9 cellular contexts compared by ENCODE assay signal in genomic region chr6:148758492-148758891, GRCh38. TPM values are rescaled to one million over a fixed set of nuclear protein-coding genes. Genes with fewer than 3 reads are reported as not detected.
DNase-seq lines count a peak whose midpoint lies in the region; ATAC-seq and TF ChIP-seq lines count a peak whose summit lies in the region.
"Had no signal": no experiment of that assay in that cellular context is flagged by ENCODE, and none has a peak within 500 bp of the region (broad histone marks: within the 10 kb centered on the region; RNA-seq: fewer than 3 reads in every experiment).

No MANE protein-coding gene starts in this region.

- TF ChIP-seq CTCF in DOHH2 (IDR thresholded peaks at IDR 0.05; ENCODE audit: low read depth, low read length, poor library complexity, severe bottlenecking) = no peak

- CTCF ChIA-PET in activated CD4-positive, alpha-beta memory T cell treated with anti-CD3 and anti-CD28 coated beads, Interleukin-2, amount 10 ng/mL, durations not matched to agents 7 days and 5 days (lab: Charles Lee) = no interaction called here
- CTCF ChIA-PET in naive thymus-derived CD4-positive, alpha-beta T cell (lab: Charles Lee) = no interaction called here

- H3K4me3 ChIP-seq in DOHH2 (ENCODE audit: low read length) = peak overlapping the region; percentile 46
- H3K4me3 ChIP-seq in naive thymus-derived CD4-positive, alpha-beta T cell (ENCODE audit: low read length) = no peak overlapping the region
- H3K4me3 ChIP-seq: ascending aorta had no signal

- H3K4me2 ChIP-seq in DOHH2 (ENCODE audit: low read length) = peak overlapping the region; percentile 65

- H3K27ac ChIP-seq in DOHH2 (ENCODE audit: low read depth, low read length) = peak overlapping the region; percentile 53
- no peak overlapping the region for H3K27ac ChIP-seq in naive thymus-derived CD4-positive, alpha-beta T cell (ENCODE audit: low read depth, low read length)
- H3K27ac ChIP-seq: ascending aorta had no signal

- no peaks in the 10 kb centered on the region for H4K20me1 ChIP-seq in DOHH2 (ENCODE audit: control insufficient read depth, insufficient read depth, low read depth, low read length)

- ATAC-seq in GM19395 (IDR thresholded peaks at IDR 0.05; ENCODE audit: unreplicated experiment) = peak; percentile 82
- peak; percentile 79 for ATAC-seq in HG03280 (IDR thresholded peaks at IDR 0.05; ENCODE audit: unreplicated experiment)
- ATAC-seq in naive thymus-derived CD4-positive, alpha-beta T cell = peak; percentile 68

- H3K27me3 ChIP-seq in DOHH2 (ENCODE audit: control insufficient read depth, low read length) = peaks cover 9% of the 10 kb centered on the region
- no peaks in the 10 kb centered on the region for H3K27me3 ChIP-seq in naive thymus-derived CD4-positive, alpha-beta T cell (ENCODE audit: control insufficient read depth in 2 of 2, insufficient read depth in 2 of 2, low read length in 2 of 2)
- H3K27me3 ChIP-seq: ascending aorta had no signal

- no peaks in the 10 kb centered on the region for H3K79me2 ChIP-seq in DOHH2 (ENCODE audit: control insufficient read depth, low read length)

- no peaks in the 10 kb centered on the region for H3K9me3 Mint-ChIP-seq in activated CD4-positive, alpha-beta memory T cell treated with anti-CD3 and anti-CD28 coated beads, Interleukin-2, amount 10 ng/mL, durations not matched to agents 7 days and 5 days
- H3K9me3 Mint-ChIP-seq in naive thymus-derived CD4-positive, alpha-beta T cell = peaks cover 0 to 2% (median 0%) of the 10 kb centered on the region in 11 donors

- intact Hi-C loops in naive thymus-derived CD4-positive, alpha-beta T cell (cut with micrococcal nuclease) = no loop called here

- peaks cover 46% of the 10 kb centered on the region for H3K4me1 Mint-ChIP-seq in activated CD4-positive, alpha-beta memory T cell treated with anti-CD3 and anti-CD28 coated beads, Interleukin-2, amount 10 ng/mL, durations not matched to agents 7 days and 5 days
- H3K4me1 Mint-ChIP-seq in naive thymus-derived CD4-positive, alpha-beta T cell = peaks cover 20 to 50% (median 35%) of the 10 kb centered on the region in 7 donors

- H3K9me2 ChIP-seq in DOHH2 (replicated peaks; ENCODE audit: control insufficient read depth, low read length) = no peaks in the 10 kb centered on the region

- no peaks in the 10 kb centered on the region for H3K36me3 ChIP-seq in DOHH2 (ENCODE audit: control insufficient read depth, low read length)
- H3K36me3 ChIP-seq in naive thymus-derived CD4-positive, alpha-beta T cell (ENCODE audit: control insufficient read depth in 2 of 3, insufficient read depth in 3 of 3, low read length in 3 of 3) = no peaks in the 10 kb centered on the region
- H3K36me3 ChIP-seq: ascending aorta had no signal

- peaks cover 4% of the 10 kb centered on the region; the same call in 1 of the 2 replicates for H3K9me3 ChIP-seq in DOHH2 (ENCODE audit: control insufficient read depth, insufficient read depth, low read length)
- no peaks in the 10 kb centered on the region for H3K9me3 ChIP-seq in naive thymus-derived CD4-positive, alpha-beta T cell (ENCODE audit: control insufficient read depth in 2 of 3, low read length in 3 of 3)
- H3K9me3 ChIP-seq: ascending aorta had no signal

- H3K27ac Mint-ChIP-seq in activated CD4-positive, alpha-beta memory T cell treated with anti-CD3 and anti-CD28 coated beads, Interleukin-2, amount 10 ng/mL, durations not matched to agents 7 days and 5 days = no peak overlapping the region
- H3K27ac Mint-ChIP-seq in naive thymus-derived CD4-positive, alpha-beta T cell = peak overlapping the region in 3 of 9 donors; percentile 37 to 84 (median 68)

- peaks cover 22% of the 10 kb centered on the region for H3F3A ChIP-seq in DOHH2 (ENCODE audit: control insufficient read depth, insufficient read depth)

- H3K36me3 Mint-ChIP-seq in activated CD4-positive, alpha-beta memory T cell treated with anti-CD3 and anti-CD28 coated beads, Interleukin-2, amount 10 ng/mL, durations not matched to agents 7 days and 5 days (ENCODE audit: low read depth) = no peaks in the 10 kb centered on the region
- H3K36me3 Mint-ChIP-seq in naive thymus-derived CD4-positive, alpha-beta T cell = no peaks in the 10 kb centered on the region

- POLR2A ChIA-PET in activated CD4-positive, alpha-beta memory T cell treated with anti-CD3 and anti-CD28 coated beads, Interleukin-2, amount 10 ng/mL, durations not matched to agents 7 days and 5 days (lab: Charles Lee) = interaction anchor here (2.2 kb wide), 1 partner anchor 11 kb away, joined by 9 read pairs; the partner anchor contains the start of gene UST
- POLR2A ChIA-PET in naive thymus-derived CD4-positive, alpha-beta T cell (lab: Charles Lee) = no interaction called here

- H3K4me3 Mint-ChIP-seq in activated CD4-positive, alpha-beta memory T cell treated with anti-CD3 and anti-CD28 coated beads, Interleukin-2, amount 10 ng/mL, durations not matched to agents 7 days and 5 days = no peak overlapping the region
- peak overlapping the region in 4 of 10 donors; percentile 5 to 57 (median 30) for H3K4me3 Mint-ChIP-seq in naive thymus-derived CD4-positive, alpha-beta T cell

- H3K27me3 Mint-ChIP-seq in activated CD4-positive, alpha-beta memory T cell treated with anti-CD3 and anti-CD28 coated beads, Interleukin-2, amount 10 ng/mL, durations not matched to agents 7 days and 5 days = peaks cover 46% of the 10 kb centered on the region
- peaks cover 14 to 67% (median 23%) of the 10 kb centered on the region in 5 donors for H3K27me3 Mint-ChIP-seq in naive thymus-derived CD4-positive, alpha-beta T cell

- DNase-seq in activated CD4-positive, alpha-beta memory T cell treated with anti-CD3 and anti-CD28 coated beads, Interleukin-2, amount 10 ng/mL, durations not matched to agents 7 days and 5 days = peak; percentile 49
- peak in 1 of 9 donors; percentile 26 for DNase-seq in naive thymus-derived CD4-positive, alpha-beta T cell
- DNase-seq in NCI-H1417 treated with DMSO at 0.1 percent for 48 hours (lab: John Stamatoyannopoulos, UW) (no peak), NK-92 (lab: John Stamatoyannopoulos, UW; ENCODE audit: unreplicated experiment) (no peak), mesenteric fat pad (ENCODE audit: low spot score) (no peak)

- H3K4me1 ChIP-seq in DOHH2 (ENCODE audit: control insufficient read depth, low read length) = peaks cover 45% of the 10 kb centered on the region
- H3K4me1 ChIP-seq in naive thymus-derived CD4-positive, alpha-beta T cell (ENCODE audit: control insufficient read depth in 2 of 2, insufficient read depth in 2 of 2, low read length in 2 of 2) = peaks cover 17 to 54% of the 10 kb centered on the region in 2 donors

RNA-seq across cellular contexts. Expression of gene UST, which starts 11.7 kb away (rescaled TPM):
- under 1 TPM; 0.80 to 0.93 TPM for total RNA-seq in activated CD4-positive, alpha-beta memory T cell treated with anti-CD3 and anti-CD28 coated beads, Interleukin-2, amount 10 ng/mL, durations not matched to agents 7 days and 5 days
- total RNA-seq in naive thymus-derived CD4-positive, alpha-beta T cell = 1 to 10 TPM in 1 of 5 experiments, under 1 TPM in 4; 0.35 to 2.6 (median 0.46) TPM
- not detected for polyA plus RNA-seq in naive thymus-derived CD4-positive, alpha-beta T cell
- total RNA-seq in mesenteric fat pad = 5.2 TPM
